In genomic region chr9:136255896-136256890, GRCh38 we compare ENCODE assay signal across 18 cellular contexts. TPM values are rescaled to one million over a fixed set of nuclear protein-coding genes. Genes with fewer than 3 reads are reported as not detected.
DNase-seq lines count a peak whose midpoint lies in the region; ATAC-seq and TF ChIP-seq lines count a peak whose summit lies in the region.
"Had no signal": no experiment of that assay in that cellular context is flagged by ENCODE, and none has a peak within 500 bp of the region (broad histone marks: within the 10 kb centered on the region; RNA-seq: fewer than 3 reads in every experiment).

No MANE protein-coding gene starts in this region.

- TF ChIP-seq CTCF in 22Rv1 (IDR thresholded peaks at IDR 0.05) (0 out of 2 replicates have a peak, but pooled peaks have one; percentile 5), endodermal cell (conservative IDR thresholded peaks at IDR 0.05) (peak; percentile 60), OCI-LY7 (conservative IDR thresholded peaks at IDR 0.05; ENCODE audit: low read length) (no peak; the same call in 1 of the 2 replicates)

- H3K36me3 Mint-ChIP-seq in endodermal cell (ENCODE audit: low read depth): no peaks in the 10 kb centered on the region
- no peaks in the 10 kb centered on the region for H3K36me3 Mint-ChIP-seq in activated T-cell treated with anti-CD3 and anti-CD28 coated beads, Interleukin-2, amount 50 U/mL, for 24 hours (ENCODE audit: low read depth)
- H3K36me3 Mint-ChIP-seq: brain had no signal

- H3K27me3 ChIP-seq in BLaER1 treated with 17β-estradiol and CSF1 and Interleukin-3, amounts not matched to agents 10 nM and 100 nM: peaks cover 0 to 14% (median 0%) of the 10 kb centered on the region in 11 experiments; a peak in 7 of 22 replicates
- H3K27me3 ChIP-seq in Karpas-422 (ENCODE audit: low read length) (no peaks in the 10 kb centered on the region), endodermal cell (ENCODE audit: control insufficient read depth, insufficient read depth, low read length, poor library complexity, severe bottlenecking) (no peaks in the 10 kb centered on the region)
- H3K27me3 ChIP-seq: hepatocyte had no signal

- H3K9me3 Mint-ChIP-seq in endodermal cell: no peaks in the 10 kb centered on the region
- no peaks in the 10 kb centered on the region for H3K9me3 Mint-ChIP-seq in activated T-cell treated with anti-CD3 and anti-CD28 coated beads, Interleukin-2, amount 50 U/mL, for 24 hours
- H3K9me3 Mint-ChIP-seq: brain had no signal

- intact Hi-C loops in OCI-LY7 (cut with micrococcal nuclease; ENCODE audit: unreplicated experiment): no loop called here

- WGBS in endodermal cell (ENCODE audit: insufficient coverage in 1 of 2, insufficient read length in 1 of 2), 2 experiments: 82 to 87% methylated on average over 19 to 28 of the region's 28 CpGs

- no peaks in the 10 kb centered on the region for H3K27me3 Mint-ChIP-seq in endodermal cell (ENCODE audit: insufficient read depth)
- no peaks in the 10 kb centered on the region for H3K27me3 Mint-ChIP-seq in activated T-cell treated with anti-CD3 and anti-CD28 coated beads, Interleukin-2, amount 50 U/mL, for 24 hours

- POLR2A ChIA-PET in OCI-LY7 (lab: Charles Lee): no interaction called here

- H3K36me3 ChIP-seq in BLaER1 treated with 17β-estradiol and CSF1 and Interleukin-3, amounts not matched to agents 10 nM and 100 nM: no peaks in the 10 kb centered on the region
- H3K36me3 ChIP-seq in Karpas-422 (ENCODE audit: insufficient read depth, low read length) (no peaks in the 10 kb centered on the region), endodermal cell (ENCODE audit: control insufficient read depth, insufficient read depth, low read length) (no peaks in the 10 kb centered on the region), OCI-LY7 (ENCODE audit: insufficient read depth, low read length) (no peaks in the 10 kb centered on the region)
- H3K36me3 ChIP-seq: stomach had no signal

- H3K9me3 ChIP-seq in BLaER1 treated with 17β-estradiol and CSF1 and Interleukin-3, amounts not matched to agents 10 nM and 100 nM (replicated peaks in 1 of 11): no peaks in the 10 kb centered on the region
- no peaks in the 10 kb centered on the region for H3K9me3 ChIP-seq in Karpas-422 (ENCODE audit: low read length)
- no peaks in the 10 kb centered on the region for H3K9me3 ChIP-seq in endodermal cell (ENCODE audit: control insufficient read depth, low read length)
- no peaks in the 10 kb centered on the region for H3K9me3 ChIP-seq in OCI-LY7 (ENCODE audit: low read length)
- H3K9me3 ChIP-seq: Caco-2, stomach had no signal

- peak overlapping the region; percentile 3 to 100 (median 95); a peak in 21 of 22 replicates for H3K4me2 ChIP-seq in BLaER1 treated with 17β-estradiol and CSF1 and Interleukin-3, amounts not matched to agents 10 nM and 100 nM
- H3K4me2 ChIP-seq in Karpas-422 (ENCODE audit: low read depth, low read length, poor library complexity, severe bottlenecking): no peak overlapping the region
- no peak overlapping the region for H3K4me2 ChIP-seq in OCI-LY7 (ENCODE audit: low read length)
- H3K4me2 ChIP-seq: hepatocyte had no signal

- H3K4me3 Mint-ChIP-seq in endodermal cell: no peak overlapping the region
- no peak overlapping the region for H3K4me3 Mint-ChIP-seq in activated T-cell treated with anti-CD3 and anti-CD28 coated beads, Interleukin-2, amount 50 U/mL, for 24 hours
- H3K4me3 Mint-ChIP-seq: brain had no signal

- peak overlapping the region in 3 of 11 experiments; percentile 1 to 30 (median 22); a peak in 3 of 22 replicates for H3K9ac ChIP-seq in BLaER1 treated with 17β-estradiol and CSF1 and Interleukin-3, amounts not matched to agents 10 nM and 100 nM
- H3K9ac ChIP-seq in Karpas-422 (ENCODE audit: low read length) (no peak overlapping the region), endodermal cell (ENCODE audit: extremely low read depth, low read length, poor library complexity, severe bottlenecking) (no peak overlapping the region)

- no peak for ATAC-seq in HG03432 (IDR thresholded peaks at IDR 0.05; ENCODE audit: unreplicated experiment)

- no TSS peak for BruUV-seq in OCI-LY7 (replicated peaks; lab: Mats Ljungman, UMichigan)

- no peak overlapping the region for H3K27ac Mint-ChIP-seq in endodermal cell
- H3K27ac Mint-ChIP-seq in activated T-cell treated with anti-CD3 and anti-CD28 coated beads, Interleukin-2, amount 50 U/mL, for 24 hours: no peak overlapping the region

- no peaks in the 10 kb centered on the region for H3K4me1 Mint-ChIP-seq in endodermal cell
- no peaks in the 10 kb centered on the region for H3K4me1 Mint-ChIP-seq in activated T-cell treated with anti-CD3 and anti-CD28 coated beads, Interleukin-2, amount 50 U/mL, for 24 hours (ENCODE audit: low read depth)

- 0 out of 22 replicates have a peak, but pooled peaks cover 0 to under 1% (median 0%) of the 10 kb centered on the region in 11 experiments for H4K20me1 ChIP-seq in BLaER1 treated with 17β-estradiol and CSF1 and Interleukin-3, amounts not matched to agents 10 nM and 100 nM
- H4K20me1 ChIP-seq in Karpas-422 (ENCODE audit: insufficient read depth, low read depth, low read length): no peaks in the 10 kb centered on the region
- H4K20me1 ChIP-seq in OCI-LY7 (ENCODE audit: insufficient read depth, low read length): no peaks in the 10 kb centered on the region

- DNase-seq in Karpas-422 (peak; percentile 71), endodermal cell (no peak), OCI-LY7 (ENCODE audit: low spot score) (no peak), cortex of kidney (lab: John Stamatoyannopoulos, UW) (no peak)
- DNase-seq in activated T-cell treated with anti-CD3 and anti-CD28 coated beads, Interleukin-2, amount 50 U/mL, for 24 hours: no peak
- DNase-seq: activated CD4-positive, alpha-beta T cell treated with anti-CD3 and anti-CD28 coated beads for 4 hours; activated effector memory CD4-positive, alpha-beta T cell treated with Interleukin-2 at 50 U/mL for 16 hours; midbrain; NCI-H524; stomach had no signal

- peaks cover 66 to 87% (median 82%) of the 10 kb centered on the region in 10 experiments for H3K4me1 ChIP-seq in BLaER1 treated with 17β-estradiol and CSF1 and Interleukin-3, amounts not matched to agents 10 nM and 100 nM
- H3K4me1 ChIP-seq in Karpas-422 (ENCODE audit: low read length) (peaks cover 4% of the 10 kb centered on the region), endodermal cell (ENCODE audit: control insufficient read depth, insufficient read depth, low read length) (peaks cover 3% of the 10 kb centered on the region), OCI-LY7 (ENCODE audit: insufficient read depth, low read length, poor library complexity, severe bottlenecking) (no peaks in the 10 kb centered on the region)
- H3K4me1 ChIP-seq: Caco-2, stomach had no signal

- H3K79me2 ChIP-seq in Karpas-422 (ENCODE audit: low read length): no peaks in the 10 kb centered on the region
- H3K79me2 ChIP-seq in OCI-LY7 (ENCODE audit: insufficient read depth, low read depth, low read length): no peaks in the 10 kb centered on the region
- H3K79me2 ChIP-seq: hepatocyte had no signal

- no peak overlapping the region for H3K27ac ChIP-seq in 22Rv1
- 0 out of 22 replicates have a peak overlapping the region, but pooled peaks of 2 of the 11 experiments have one; percentile 4 to 11 for H3K27ac ChIP-seq in BLaER1 treated with 17β-estradiol and CSF1 and Interleukin-3, amounts not matched to agents 10 nM and 100 nM
- no peak overlapping the region for H3K27ac ChIP-seq in Karpas-422 (ENCODE audit: low read length)
- no peak overlapping the region for H3K27ac ChIP-seq in endodermal cell (ENCODE audit: low read depth, low read length)
- no peak overlapping the region for H3K27ac ChIP-seq in OCI-LY7 (ENCODE audit: low read depth, low read length, poor library complexity, severe bottlenecking)
- H3K27ac ChIP-seq: hepatocyte, stomach had no signal

- H2AFZ ChIP-seq in Karpas-422 (ENCODE audit: low read length): no peak overlapping the region
- H2AFZ ChIP-seq in OCI-LY7 (ENCODE audit: low read length): no peak overlapping the region
- H2AFZ ChIP-seq: hepatocyte had no signal

- H3K4me3 ChIP-seq in BLaER1 treated with 17β-estradiol and CSF1 and Interleukin-3, amounts not matched to agents 10 nM and 100 nM: no peak overlapping the region
- H3K4me3 ChIP-seq in Karpas-422 (ENCODE audit: low read length): no peak overlapping the region
- H3K4me3 ChIP-seq in endodermal cell (ENCODE audit: low read length): no peak overlapping the region
- H3K4me3 ChIP-seq in OCI-LY7 (ENCODE audit: low read depth, low read length, poor library complexity, severe bottlenecking): no peak overlapping the region
- H3K4me3 ChIP-seq: hepatocyte, stomach had no signal

- H3K9me2 ChIP-seq in Karpas-422 (replicated peaks; ENCODE audit: insufficient read depth, low read length) (no peaks in the 10 kb centered on the region), OCI-LY7 (ENCODE audit: insufficient read depth, low read length) (no peaks in the 10 kb centered on the region)

- CTCF ChIA-PET in OCI-LY7 (lab: Charles Lee; ENCODE audit: unreplicated experiment): no interaction called here

RNA-seq across cellular contexts. Expression of gene QSOX2, which starts 10.6 kb away (rescaled TPM):
- 11.3 and 18.9 TPM in 2 replicates for total RNA-seq in Karpas-422 (2014; rRNA removed; shearing (Covaris generic); ENCODE audit: low replicate concordance)
- 10 to 100 TPM; 22.0 to 26.3 TPM for total RNA-seq in endodermal cell
- polyA plus RNA-seq in endodermal cell (2013, experiment 1 of 2): 29.8 TPM
- polyA plus RNA-seq in endodermal cell (2013, experiment 2 of 2): 26.3 TPM
- total RNA-seq in OCI-LY7 (2014; rRNA removed; shearing (Covaris generic)): 47.8 and 50.0 TPM in 2 replicates
- total RNA-seq in OCI-LY7 (2022): 57.5 and 57.9 TPM in 2 replicates

RNA-seq across cellular contexts. Expression of gene CCDC187, which starts 47.7 kb away (rescaled TPM):
- 0.34 and 0.43 TPM in 2 replicates for total RNA-seq in Karpas-422 (2014; rRNA removed; shearing (Covaris generic); ENCODE audit: low replicate concordance)
- total RNA-seq in endodermal cell (under 1 TPM; 0.04 to 0.09 TPM), OCI-LY7 (2022) (not detected in 2 replicates)
- 0.04 TPM for polyA plus RNA-seq in endodermal cell (2013, experiment 1 of 2)
- 0.04 TPM for polyA plus RNA-seq in endodermal cell (2013, experiment 2 of 2)
- not detected in 2 replicates for total RNA-seq in OCI-LY7 (2014; rRNA removed; shearing (Covaris generic))
- total RNA-seq: M059J, renal cortical epithelial cell had no signal

RNA-seq across cellular contexts. Expression of gene LHX3, which starts 51.3 kb away (rescaled TPM):
- total RNA-seq in Karpas-422 (2014; rRNA removed; shearing (Covaris generic); ENCODE audit: low replicate concordance): not detected in 2 replicates
- total RNA-seq in endodermal cell: not detected
- polyA plus RNA-seq in endodermal cell (2013, experiment 1 of 2): 0.11 TPM
- not detected for polyA plus RNA-seq in endodermal cell (2013, experiment 2 of 2)
- total RNA-seq in OCI-LY7 (2014; rRNA removed; shearing (Covaris generic)): not detected in 2 replicates
- 0.15 TPM in 1 of 2 replicates, not detected in the other for total RNA-seq in OCI-LY7 (2022)
- total RNA-seq: hepatocyte, M059J, renal cortical epithelial cell, stomach had no signal
- polyA plus RNA-seq: hepatocyte, stomach had no signal

Comparison
In these comparisons a context has a peak if more than half of its experiments do, and no peak if none do; other contexts are left out.
1. H3K4me2 ChIP-seq: peak in BLaER1 treated with 17β-estradiol and CSF1 and Interleukin-3, amounts not matched to agents 10 nM and 100 nM (11 of 11); none in Karpas-422 (single experiment) and OCI-LY7 (single experiment).